1 cellular context compared by ENCODE assay signal in genomic region chr1:25036117-25036546, GRCh38.
TF ChIP-seq lines count a peak whose summit lies in the region.

No MANE protein-coding gene starts in this region.

TF ChIP-seq in HepG2, 621 proteins besides CTCF, POLR2A, EP300 and RAD21 (continued from another document):
- TF ChIP-seq HMGXB4 (CRISPR knock-in tag; IDR thresholded peaks at IDR 0.05; ENCODE audit: borderline replicate concordance in 1 of 2, low read depth in 1 of 2) = no peak
- 0 out of 2 replicates have a peak, but pooled peaks have one; percentile 19 for TF ChIP-seq RAD51 (IDR thresholded peaks at IDR 0.05; ENCODE audit: borderline replicate concordance)
- no peak for TF ChIP-seq MATR3 (CRISPR knock-in tag; IDR thresholded peaks at IDR 0.05)
- no peak for TF ChIP-seq ZNF296 (CRISPR knock-in tag; conservative IDR thresholded peaks at IDR 0.05)
- no peak for TF ChIP-seq KDM1A (CRISPR knock-in tag; IDR thresholded peaks at IDR 0.05)
- no peak for TF ChIP-seq ZNF670 (CRISPR knock-in tag; IDR thresholded peaks at IDR 0.05; ENCODE audit: borderline replicate concordance)
- peak; percentile 85; the same call in 1 of the 2 replicates for TF ChIP-seq IKZF1 (IDR thresholded peaks at IDR 0.05)
- no peak for TF ChIP-seq SMARCE1 (IDR thresholded peaks at IDR 0.05; ENCODE audit: borderline replicate concordance)
- TF ChIP-seq KMT2A (CRISPR knock-in tag; IDR thresholded peaks at IDR 0.05) = no peak
- no peak for TF ChIP-seq SSRP1 (CRISPR knock-in tag; IDR thresholded peaks at IDR 0.05)
- 0 out of 2 replicates have a peak, but pooled peaks have one; percentile 2 for TF ChIP-seq PLRG1 (conservative IDR thresholded peaks at IDR 0.05)
- TF ChIP-seq THAP9 (CRISPR knock-in tag; IDR thresholded peaks at IDR 0.05; ENCODE audit: borderline replicate concordance) = no peak
- TF ChIP-seq FOXA1 (IDR thresholded peaks at IDR 0.05) = peak; percentile 39; the same call in 1 of the 2 replicates
- no peak for TF ChIP-seq FOXA1 (CRISPR knock-in tag; IDR thresholded peaks at IDR 0.05)
- no peak for TF ChIP-seq MEIS1 (CRISPR knock-in tag; IDR thresholded peaks at IDR 0.05; ENCODE audit: borderline replicate concordance)
- no peak for TF ChIP-seq ZNF598 (CRISPR knock-in tag; IDR thresholded peaks at IDR 0.05; ENCODE audit: borderline replicate concordance)
- TF ChIP-seq NBN (conservative IDR thresholded peaks at IDR 0.05) = 0 out of 2 replicates have a peak, but pooled peaks have one; percentile 10
- no peak for TF ChIP-seq MIER2 (CRISPR knock-in tag; IDR thresholded peaks at IDR 0.05)
- no peak for TF ChIP-seq TP53 (CRISPR knock-in tag; conservative IDR thresholded peaks at IDR 0.05)
- no peak for TF ChIP-seq RNF219 (CRISPR knock-in tag; IDR thresholded peaks at IDR 0.05)
- no peak for TF ChIP-seq ZNF772 (CRISPR knock-in tag; IDR thresholded peaks at IDR 0.05)
- TF ChIP-seq ZNF577 (CRISPR knock-in tag; IDR thresholded peaks at IDR 0.05; ENCODE audit: borderline replicate concordance, low read depth) = no peak
- no peak for TF ChIP-seq ARID4A (CRISPR knock-in tag; IDR thresholded peaks at IDR 0.05; ENCODE audit: borderline replicate concordance)
- TF ChIP-seq ZNF235 (CRISPR knock-in tag; IDR thresholded peaks at IDR 0.05; ENCODE audit: borderline replicate concordance) = no peak
TF ChIP-seq in HepG2: peak in this region for 8.
